In the genomic region with DNA sequence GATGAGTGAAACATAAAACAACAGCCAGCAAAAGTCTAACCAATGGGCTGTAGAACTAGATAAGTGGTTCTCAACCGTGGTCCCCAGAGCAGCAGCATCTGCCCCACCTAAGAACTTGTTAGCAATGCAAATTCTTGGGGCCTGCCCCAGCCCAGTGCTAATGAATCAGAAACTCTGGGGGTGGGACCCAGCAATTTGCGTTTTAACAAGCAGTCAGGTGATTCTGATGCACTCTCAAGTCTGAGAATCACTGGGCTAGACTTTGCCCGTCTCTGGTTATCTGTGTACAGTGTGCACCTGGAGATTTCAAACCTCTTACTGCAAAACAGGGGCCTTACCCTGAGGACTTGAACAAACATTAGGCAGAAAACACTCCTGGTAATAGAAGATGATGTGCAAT, we compare ENCODE assay signal across 9 cellular contexts.
A peak's percentile ranks its signal among the peaks of the same experiment; 100 is the strongest.
DNase-seq lines count a peak whose midpoint lies in the region; ATAC-seq and TF ChIP-seq lines count a peak whose summit lies in the region.
"Had no signal": no experiment of that assay in that cellular context is flagged by ENCODE, and none has a peak within 500 bp of the region (broad histone marks: within the 10 kb centered on the region; RNA-seq: fewer than 3 reads in every experiment).

No MANE protein-coding gene starts in this region.

- peaks cover 89% of the 10 kb centered on the region for H3K4me1 ChIP-seq in OCI-LY3 (ENCODE audit: low read length)

- H3K27me3 ChIP-seq in OCI-LY3 (ENCODE audit: low read depth, low read length): no peaks in the 10 kb centered on the region

- peaks cover 98% of the 10 kb centered on the region for H3K4me1 Mint-ChIP-seq in nephron progenitor cell
- no peaks in the 10 kb centered on the region for H3K4me1 Mint-ChIP-seq in activated T-cell treated with anti-CD3 and anti-CD28 coated beads, Interleukin-2, amount 50 U/mL, for 4 hours (ENCODE audit: low read depth)

- H3K4me2 ChIP-seq in OCI-LY3 (ENCODE audit: low read length): peak overlapping the region; percentile 71

- TF ChIP-seq CTCF in OCI-LY3 (IDR thresholded peaks at IDR 0.05; ENCODE audit: low read depth, low read length) (no peak), nephron progenitor cell (IDR thresholded peaks at IDR 0.05) (no peak)

- H2AFZ ChIP-seq in OCI-LY3 (ENCODE audit: low read depth, low read length): no peak overlapping the region

- peak overlapping the region; percentile 79 for H3K9ac ChIP-seq in OCI-LY3 (ENCODE audit: low read length)

- H3K79me2 ChIP-seq in OCI-LY3 (ENCODE audit: low read length): peaks cover 32% of the 10 kb centered on the region

- DNase-seq in nephron progenitor cell: no peak
- no peak for DNase-seq in pons (ENCODE audit: low spot score)
- no peak for DNase-seq in KBM-7
- DNase-seq in activated T-cell treated with anti-CD3 and anti-CD28 coated beads, Interleukin-2, amount 50 U/mL, for 4 hours: no peak
- no peak for DNase-seq in left ventricle myocardium superior
- DNase-seq: SW 1271 had no signal

- peak overlapping the region; percentile 45 for H3K4me3 ChIP-seq in OCI-LY3 (ENCODE audit: low read length)

- peaks cover 18% of the 10 kb centered on the region for H3K36me3 Mint-ChIP-seq in nephron progenitor cell (ENCODE audit: low read depth)
- peaks cover 2% of the 10 kb centered on the region for H3K36me3 Mint-ChIP-seq in activated T-cell treated with anti-CD3 and anti-CD28 coated beads, Interleukin-2, amount 50 U/mL, for 4 hours (ENCODE audit: insufficient read depth)

- peak overlapping the region; percentile 61 for H3K4me3 Mint-ChIP-seq in nephron progenitor cell
- no peak overlapping the region for H3K4me3 Mint-ChIP-seq in activated T-cell treated with anti-CD3 and anti-CD28 coated beads, Interleukin-2, amount 50 U/mL, for 4 hours

- in situ Hi-C loops in KBM-7 (cut with MboI; ENCODE audit: low pct_unique_long_range_greater_than_20kb, low sequenced_read_pairs): no loop called here

- H4K20me1 ChIP-seq in OCI-LY3 (ENCODE audit: insufficient read depth, low read length): no peaks in the 10 kb centered on the region

- intact Hi-C loops in left ventricle myocardium superior (cut with micrococcal nuclease): no loop called here

- no peak overlapping the region for H3K27ac Mint-ChIP-seq in nephron progenitor cell

- H3K27me3 Mint-ChIP-seq in nephron progenitor cell (ENCODE audit: low read depth, poor library complexity): peaks cover 26% of the 10 kb centered on the region
- peaks cover 2% of the 10 kb centered on the region for H3K27me3 Mint-ChIP-seq in activated T-cell treated with anti-CD3 and anti-CD28 coated beads, Interleukin-2, amount 50 U/mL, for 4 hours (ENCODE audit: low read depth)

- H3K9me3 Mint-ChIP-seq in nephron progenitor cell: no peaks in the 10 kb centered on the region
- H3K9me3 Mint-ChIP-seq in activated T-cell treated with anti-CD3 and anti-CD28 coated beads, Interleukin-2, amount 50 U/mL, for 4 hours: no peaks in the 10 kb centered on the region

- H3K36me3 ChIP-seq in OCI-LY3 (replicated peaks; ENCODE audit: low read depth, low read length): peaks cover 6% of the 10 kb centered on the region

- H3K9me3 ChIP-seq in OCI-LY3 (ENCODE audit: insufficient read depth, low read length): no peaks in the 10 kb centered on the region

- peak overlapping the region; percentile 96 for H3K27ac ChIP-seq in OCI-LY3 (ENCODE audit: low read length)

- peak; percentile 75 for ATAC-seq in GM19395 (IDR thresholded peaks at IDR 0.05; ENCODE audit: unreplicated experiment)
- peak; percentile 65 for ATAC-seq in HG03108 (IDR thresholded peaks at IDR 0.05; ENCODE audit: unreplicated experiment)
- no peak for ATAC-seq in activated T-cell treated with anti-CD3 and anti-CD28 coated beads, Interleukin-2, amount 50 U/mL, for 4 hours
- ATAC-seq in left ventricle myocardium superior: no peak

Comparison
In these comparisons a context has a peak if more than half of its experiments do, and no peak if none do; other contexts are left out.
1. ATAC-seq: peak in GM19395 (single experiment) and HG03108 (single experiment); none in activated T-cell treated with anti-CD3 and anti-CD28 coated beads, Interleukin-2, amount 50 U/mL, for 4 hours (0 of 2) and left ventricle myocardium superior (single experiment).